ENCODE assay signal across 8 cellular contexts in genomic region chr19:30227071-30227621, GRCh38.
DNase-seq lines count a peak whose midpoint lies in the region; ATAC-seq, FAIRE-seq and TF ChIP-seq lines count a peak whose summit lies in the region.

No MANE protein-coding gene starts in this region.

- FAIRE-seq in K562 (lab: Jason Lieb, UNC) = peak; percentile 29

- no TSS peak for BruUV-seq in K562 (replicated peaks; lab: Mats Ljungman, UMichigan)

- POLR2A ChIA-PET in CD4-positive, alpha-beta memory T cell (lab: Charles Lee; ENCODE audit: partially characterized antibody) = no interaction called here
- POLR2A ChIA-PET in K562 (lab: Yijun Ruan, JAX) = no interaction called here

- H3K27ac ChIP-seq in CD4-positive, alpha-beta memory T cell (ENCODE audit: low read depth, low read length) = no peak overlapping the region
- no peak overlapping the region for H3K27ac ChIP-seq in K562 (ENCODE audit: extremely low read depth, low read depth, low read length)
- no peak overlapping the region for H3K27ac ChIP-seq in liver (ENCODE audit: low read depth in 1 of 2, low read length in 2 of 2)
- H3K27ac ChIP-seq in tibial nerve = peak overlapping the region; percentile 67 to 95 (median 85)

- H3K4me1 ChIP-seq in CD4-positive, alpha-beta memory T cell (ENCODE audit: insufficient read depth, low read length) = peaks cover 14% of the 10 kb centered on the region
- H3K4me1 ChIP-seq in K562 (replicated peaks in 1 of 2; ENCODE audit: control insufficient read depth in 2 of 2, insufficient read depth in 2 of 2, low read length in 2 of 2) = peaks cover 0 to 24% of the 10 kb centered on the region in 2 experiments; a peak in 2 of 5 replicates
- H3K4me1 ChIP-seq in liver (ENCODE audit: control insufficient read depth in 4 of 4, insufficient read depth in 4 of 4, low read length in 3 of 4) = peaks cover 14 to 32% (median 25%) of the 10 kb centered on the region in 4 donors
- H3K4me1 ChIP-seq in tibial nerve = peaks cover 0 to 61% (median 13%) of the 10 kb centered on the region in 4 donors

- 0 out of 2 replicates have a peak, but pooled peaks cover 7% of the 10 kb centered on the region for H4K20me1 ChIP-seq in K562 (replicated peaks; ENCODE audit: control insufficient read depth, insufficient read depth, low read length)

- H3K36me3 ChIP-seq in CD4-positive, alpha-beta memory T cell (ENCODE audit: insufficient read depth, low read length) = no peaks in the 10 kb centered on the region
- H3K36me3 ChIP-seq in K562 (ENCODE audit: control insufficient read depth, insufficient read depth, low read length) (no peaks in the 10 kb centered on the region), liver (ENCODE audit: control insufficient read depth in 4 of 4, insufficient read depth in 3 of 4, low read depth in 1 of 4, low read length in 3 of 4) (no peaks in the 10 kb centered on the region), tibial nerve (no peaks in the 10 kb centered on the region)

- ATAC-seq in HG02884 (IDR thresholded peaks at IDR 0.05; ENCODE audit: unreplicated experiment) (peak; percentile 30), K562 (no peak)

- intact Hi-C loops in CD4-positive, alpha-beta memory T cell (cut with micrococcal nuclease) = no loop called here
- intact Hi-C loops in K562 (cut with micrococcal nuclease) = no loop called here

- no peak overlapping the region for H3K4me3 ChIP-seq in CD4-positive, alpha-beta memory T cell (ENCODE audit: low read length in 2 of 2)
- H3K4me3 ChIP-seq in K562 (peak overlapping the region; percentile 21; the same call in 1 of the 2 replicates), liver (ENCODE audit: low read depth in 1 of 3, low read length in 3 of 3) (peak overlapping the region in 2 of 3 donors; percentile 54 to 70), tibial nerve (peak overlapping the region; percentile 47 to 69 (median 62))

- H3K9ac ChIP-seq in K562 (ENCODE audit: insufficient read depth in 1 of 2, low read depth in 2 of 2, low read length in 2 of 2) = no peak overlapping the region; a peak in 1 of 4 replicates
- H3K9ac ChIP-seq in liver (ENCODE audit: low read depth in 1 of 2, low read length in 2 of 2) = no peak overlapping the region

- H3K9me3 Mint-ChIP-seq in CD4-positive, alpha-beta memory T cell = peaks cover 0 to 4% (median 0%) of the 10 kb centered on the region in 8 donors

- CTCF ChIA-PET in CD4-positive, alpha-beta memory T cell (lab: Charles Lee; ENCODE audit: partially characterized antibody) = no interaction called here
- CTCF ChIA-PET in K562 (lab: Yijun Ruan, JAX; ENCODE audit: low intra/inter-chr PET ratio) = no interaction called here

- TF ChIP-seq RAD21 in K562 (CRISPR knock-in tag; conservative IDR thresholded peaks at IDR 0.05 in 1 of 2, IDR thresholded peaks at IDR 0.05 in 1 of 2) (no peak), liver (IDR thresholded peaks at IDR 0.05) (no peak)

- H2AFZ ChIP-seq in K562 (ENCODE audit: low read depth, low read length) = no peak overlapping the region

- TF ChIP-seq EP300 in K562 (IDR thresholded peaks at IDR 0.05; ENCODE audit: low read length) = no peak
- no peak for TF ChIP-seq EP300 in tibial nerve (IDR thresholded peaks at IDR 0.05)

- peaks cover 49 to 60% of the 10 kb centered on the region in 2 donors for H3K27me3 Mint-ChIP-seq in CD4-positive, alpha-beta memory T cell

- H3K36me3 Mint-ChIP-seq in CD4-positive, alpha-beta memory T cell = no peaks in the 10 kb centered on the region

- H3K4me2 ChIP-seq in K562 (ENCODE audit: insufficient read depth, low read length) = no peak overlapping the region

- H3K79me2 ChIP-seq in K562 (ENCODE audit: control insufficient read depth, insufficient read depth, low read length) = no peaks in the 10 kb centered on the region

- TF ChIP-seq CTCF in K562 (IDR thresholded peaks at IDR 0.05 in 2 of 3, conservative IDR thresholded peaks at IDR 0.05 in 1 of 3; ENCODE audit: insufficient read depth in 2 of 3, low read depth in 1 of 3, low read length in 3 of 3) (no peak), liver (IDR thresholded peaks at IDR 0.05; ENCODE audit: low read depth, low read length, missing input control) (no peak), tibial nerve (IDR thresholded peaks at IDR 0.05) (no peak)

- in situ Hi-C loops in K562 (cut with MboI) = no loop called here

- peaks cover 22 to 41% (median 31%) of the 10 kb centered on the region in 4 donors for H3K4me1 Mint-ChIP-seq in CD4-positive, alpha-beta memory T cell

- 3% methylated on average over 11 of the region's 32 CpGs for WGBS in K562 (ENCODE audit: insufficient coverage, low coverage, missing lambda C conversion rate)
- under 1% methylated on average over 32 of the region's 32 CpGs for WGBS in liver
- WGBS in tibial nerve, 2 donors = 0 to 1% methylated on average over 18 to 31 of the region's 32 CpGs

- peak overlapping the region; percentile 71 to 87 (median 75) for H3K4me3 Mint-ChIP-seq in CD4-positive, alpha-beta memory T cell

- H3K27ac Mint-ChIP-seq in CD4-positive, alpha-beta memory T cell = no peak overlapping the region

- TF ChIP-seq POLR2A in K562 (conservative IDR thresholded peaks at IDR 0.05) (no peak), tibial nerve (IDR thresholded peaks at IDR 0.05) (no peak)

- no peaks in the 10 kb centered on the region for H3K9me1 ChIP-seq in K562 (ENCODE audit: control insufficient read depth, insufficient read depth, low read length)

- H3K9me3 ChIP-seq in CD4-positive, alpha-beta memory T cell (ENCODE audit: control insufficient read depth in 1 of 2, low read length in 2 of 2) = no peaks in the 10 kb centered on the region
- H3K9me3 ChIP-seq in K562 (replicated peaks; ENCODE audit: control insufficient read depth, insufficient read depth, low read depth, low read length) (no peaks in the 10 kb centered on the region), liver (ENCODE audit: control insufficient read depth in 4 of 4, low read length in 3 of 4) (no peaks in the 10 kb centered on the region), tibial nerve (no peaks in the 10 kb centered on the region)

- no peak for DNase-seq in CD4-positive, alpha-beta memory T cell
- DNase-seq in K562 (ENCODE audit: extremely low read depth in 1 of 4, low spot score in 3 of 4) = no peak
- DNase-seq in tibial nerve (ENCODE audit: low spot score in 2 of 2) = no peak
- no peak for DNase-seq in NCI-H524 (lab: John Stamatoyannopoulos, UW)
- no peak for DNase-seq in NCI-H526 treated with DMSO at 0.1 percent for 48 hours (lab: John Stamatoyannopoulos, UW)
- no peak for DNase-seq in epidermal melanocyte (ENCODE audit: insufficient read length, low spot score)

- H3K27me3 ChIP-seq in CD4-positive, alpha-beta memory T cell (ENCODE audit: insufficient read depth, low read length) = peaks cover 10% of the 10 kb centered on the region
- peaks cover 30 to 65% of the 10 kb centered on the region in 2 experiments; a peak in 4 of 5 replicates for H3K27me3 ChIP-seq in K562 (ENCODE audit: control insufficient read depth in 2 of 2, insufficient read depth in 2 of 2, low read length in 2 of 2)
- H3K27me3 ChIP-seq in liver (ENCODE audit: control insufficient read depth in 4 of 4, insufficient read depth in 4 of 4, low read length in 3 of 4) = peaks cover 0 to 14% (median 5%) of the 10 kb centered on the region in 4 donors
- H3K27me3 ChIP-seq in tibial nerve = peaks cover 0 to 56% of the 10 kb centered on the region in 2 donors

TF ChIP-seq in K562, 482 proteins besides CTCF, POLR2A, EP300 and RAD21:
- TF ChIP-seq ZNF24 (IDR thresholded peaks at IDR 0.05) (no peak), KLF13 (tag; IDR thresholded peaks at IDR 0.05; ENCODE audit: borderline replicate concordance, low read depth) (no peak), DEAF1 (CRISPR knock-in tag; IDR thresholded peaks at IDR 0.05) (no peak), ZNF551 (CRISPR knock-in tag; IDR thresholded peaks at IDR 0.05) (no peak)

TF ChIP-seq in liver, 16 proteins besides CTCF, POLR2A, EP300 and RAD21:
- TF ChIP-seq TAF1 (conservative IDR thresholded peaks at IDR 0.05) (no peak), HNF4G (IDR thresholded peaks at IDR 0.05) (no peak), HNF4A (conservative IDR thresholded peaks at IDR 0.05) (no peak), FOXA2 (IDR thresholded peaks at IDR 0.05) (no peak), YY1 (IDR thresholded peaks at IDR 0.05) (no peak), ATF3 (IDR thresholded peaks at IDR 0.05) (no peak)

Comparison
In these comparisons a context has a peak if more than half of its experiments do, and no peak if none do; other contexts are left out.
1. H3K27ac ChIP-seq: peak in tibial nerve (4 of 4); none in CD4-positive, alpha-beta memory T cell (single experiment), K562 (single experiment) and liver (0 of 2).
2. H3K4me3 ChIP-seq: peak in K562 (single experiment), liver (2 of 3) and tibial nerve (4 of 4); none in CD4-positive, alpha-beta memory T cell (0 of 2).